Comparison of ENCODE assay signal across 11 cellular contexts in the genomic region with DNA sequence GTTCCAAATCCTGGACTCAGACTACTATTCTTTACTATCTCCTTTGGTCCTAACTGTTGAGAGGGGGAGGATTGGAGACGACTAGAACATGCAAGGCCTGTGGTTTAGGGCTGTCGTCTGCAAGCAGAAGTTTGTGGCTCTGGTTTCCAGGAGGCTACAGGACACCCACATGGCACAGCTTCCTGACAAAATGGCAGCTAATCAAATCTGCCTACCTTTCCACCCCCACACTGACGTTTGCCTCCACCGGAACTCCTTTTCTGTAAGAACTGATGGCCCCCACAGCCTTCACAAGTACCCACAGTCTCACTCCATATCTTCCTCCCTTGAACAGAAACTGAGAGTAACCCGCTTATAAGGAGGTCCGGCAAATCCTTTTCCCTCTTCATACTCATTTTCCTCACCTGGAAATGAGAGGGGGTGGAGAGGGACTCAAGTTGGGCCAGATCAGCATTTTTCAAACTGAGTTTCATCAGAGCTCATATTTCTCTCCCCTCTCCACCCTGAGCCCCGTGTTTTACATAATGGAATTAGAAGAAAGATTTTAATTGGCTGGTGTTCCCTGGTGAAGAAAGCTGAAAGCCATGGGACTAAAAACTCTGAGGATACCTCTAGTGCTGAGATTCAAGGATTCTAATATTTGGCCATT. TPM values are rescaled to one million over a fixed set of nuclear protein-coding genes. Genes with fewer than 3 reads are reported as not detected.
DNase-seq lines count a peak whose midpoint lies in the region; ATAC-seq, FAIRE-seq and TF ChIP-seq lines count a peak whose summit lies in the region.
"Had no signal": no experiment of that assay in that cellular context is flagged by ENCODE, and none has a peak within 500 bp of the region (broad histone marks: within the 10 kb centered on the region; RNA-seq: fewer than 3 reads in every experiment).

No MANE protein-coding gene starts in this region.

- peak; percentile 29 for DNase-seq in NCI-H82 treated with DMSO at 0.1 percent for 48 hours (lab: John Stamatoyannopoulos, UW; ENCODE audit: unreplicated experiment)
- peak; percentile 19 for DNase-seq in activated T-helper 2 cell treated with anti-CD3 and anti-CD28 coated beads, Interferon-gamma antibody, Interleukin-2, Interleukin-4, amounts not matched to agents 10 μg/mL and 5 μg/mL and 100 μg/mL, durations not matched to agents 14 hours and 24 hours and 36 hours (ENCODE audit: low spot score)
- DNase-seq in left cardiac atrium, result no peak
- no peak for DNase-seq in GM13977 (ENCODE audit: low spot score)
- DNase-seq in frontal cortex (ENCODE audit: low spot score in 2 of 2), result no peak
- DNase-seq: midbrain had no signal

- peak overlapping the region; percentile 33 for H3K4me2 ChIP-seq in BLaER1

- H3K27ac Mint-ChIP-seq in activated T-helper 2 cell treated with anti-CD3 and anti-CD28 coated beads, Interferon-gamma antibody, Interleukin-2, Interleukin-4, amounts not matched to agents 10 μg/mL and 5 μg/mL and 100 μg/mL, durations not matched to agents 14 hours and 24 hours and 36 hours, result peak overlapping the region; percentile 74

- H3K4me1 ChIP-seq in BLaER1 (peaks cover 41% of the 10 kb centered on the region), neutrophil (ENCODE audit: control insufficient read depth in 1 of 2, insufficient read depth in 1 of 2, low read depth in 1 of 2, low read length in 1 of 2) (peaks cover 55 to 58% of the 10 kb centered on the region in 2 experiments)

- H3K9ac ChIP-seq in BLaER1, result no peak overlapping the region

- H3K27ac ChIP-seq in BLaER1 (no peak overlapping the region), neutrophil (peak overlapping the region; percentile 94)
- H3K27ac ChIP-seq: C4-2B had no signal

- intact Hi-C loops in activated T-helper 2 cell treated with anti-CD3 and anti-CD28 coated beads, Interferon-gamma antibody, Interleukin-2, Interleukin-4, amounts not matched to agents 10 μg/mL and 5 μg/mL and 100 μg/mL, durations not matched to agents 14 hours and 24 hours and 36 hours (cut with micrococcal nuclease), result loop anchor here (5.0 kb wide), 1 partner anchor 44 kb away; no protein-coding TSS in a partner anchor
- intact Hi-C loops in left cardiac atrium (cut with DNase I), result no loop called here

- no peak for FAIRE-seq in frontal cortex (lab: Jason Lieb, UNC)

- peaks cover 40% of the 10 kb centered on the region for H3K4me1 Mint-ChIP-seq in activated T-helper 2 cell treated with anti-CD3 and anti-CD28 coated beads, Interferon-gamma antibody, Interleukin-2, Interleukin-4, amounts not matched to agents 10 μg/mL and 5 μg/mL and 100 μg/mL, durations not matched to agents 14 hours and 24 hours and 36 hours (ENCODE audit: low read depth)

- no peak for TF ChIP-seq CTCF in neutrophil (IDR thresholded peaks at IDR 0.05)
- TF ChIP-seq CTCF in GM13977 (IDR thresholded peaks at IDR 0.05; ENCODE audit: extremely low read depth, insufficient read depth, missing control alignments), result no peak

- H3K4me3 ChIP-seq in BLaER1 (no peak overlapping the region), neutrophil (ENCODE audit: low read depth in 1 of 2, low read length in 1 of 2) (peak overlapping the region; percentile 19 to 38)
- H3K4me3 ChIP-seq: esophagus muscularis mucosa had no signal

- ATAC-seq in left cardiac atrium (no peak), GM21390 (IDR thresholded peaks at IDR 0.05; ENCODE audit: unreplicated experiment) (no peak)

- H3K4me3 Mint-ChIP-seq in activated T-helper 2 cell treated with anti-CD3 and anti-CD28 coated beads, Interferon-gamma antibody, Interleukin-2, Interleukin-4, amounts not matched to agents 10 μg/mL and 5 μg/mL and 100 μg/mL, durations not matched to agents 14 hours and 24 hours and 36 hours (ENCODE audit: low read depth), result peak overlapping the region; percentile 5

- in situ Hi-C loops in GM13977 (cut with MboI; ENCODE audit: low pct_unique_long_range_greater_than_20kb, low sequenced_read_pairs, unreplicated experiment), result no loop called here

- H3K36me3 ChIP-seq in BLaER1, result peaks cover 40% of the 10 kb centered on the region
- peaks cover 53% of the 10 kb centered on the region for H3K36me3 ChIP-seq in neutrophil

- peaks cover 4% of the 10 kb centered on the region; the same call in 1 of the 2 replicates for H3K27me3 ChIP-seq in BLaER1
- no peaks in the 10 kb centered on the region for H3K27me3 ChIP-seq in neutrophil
- H3K27me3 ChIP-seq: esophagus muscularis mucosa had no signal

- no peaks in the 10 kb centered on the region for H3K9me3 ChIP-seq in BLaER1
- H3K9me3 ChIP-seq in neutrophil, result no peaks in the 10 kb centered on the region
- H3K9me3 ChIP-seq: esophagus muscularis mucosa had no signal

- peaks cover 13% of the 10 kb centered on the region for H3K36me3 Mint-ChIP-seq in activated T-helper 2 cell treated with anti-CD3 and anti-CD28 coated beads, Interferon-gamma antibody, Interleukin-2, Interleukin-4, amounts not matched to agents 10 μg/mL and 5 μg/mL and 100 μg/mL, durations not matched to agents 14 hours and 24 hours and 36 hours (ENCODE audit: low read depth)

- H3K9me3 Mint-ChIP-seq in activated T-helper 2 cell treated with anti-CD3 and anti-CD28 coated beads, Interferon-gamma antibody, Interleukin-2, Interleukin-4, amounts not matched to agents 10 μg/mL and 5 μg/mL and 100 μg/mL, durations not matched to agents 14 hours and 24 hours and 36 hours, result no peaks in the 10 kb centered on the region

- H4K20me1 ChIP-seq in BLaER1, result peaks cover 31% of the 10 kb centered on the region

- peaks cover 5% of the 10 kb centered on the region for H3K27me3 Mint-ChIP-seq in activated T-helper 2 cell treated with anti-CD3 and anti-CD28 coated beads, Interferon-gamma antibody, Interleukin-2, Interleukin-4, amounts not matched to agents 10 μg/mL and 5 μg/mL and 100 μg/mL, durations not matched to agents 14 hours and 24 hours and 36 hours (ENCODE audit: low read depth)

RNA-seq across cellular contexts. Expression of a gene that starts 5.2 kb away (rescaled TPM):
- total RNA-seq in activated T-helper 2 cell treated with anti-CD3 and anti-CD28 coated beads, Interferon-gamma antibody, Interleukin-2, Interleukin-4, amounts not matched to agents 10 μg/mL and 5 μg/mL and 100 μg/mL, durations not matched to agents 14 hours and 24 hours and 36 hours, result 4.7 and 5.0 TPM in 2 replicates
- 10 to 100 TPM in 1 of 2 donors, 1 to 10 TPM in 1; 7.1 to 12.3 TPM for total RNA-seq in left cardiac atrium
- 6.9 TPM for total RNA-seq in frontal cortex

Comparison
In these comparisons a context has a peak if more than half of its experiments do, and no peak if none do; other contexts are left out.
1. DNase-seq: peak in NCI-H82 treated with DMSO at 0.1 percent for 48 hours (single experiment) and activated T-helper 2 cell treated with anti-CD3 and anti-CD28 coated beads, Interferon-gamma antibody, Interleukin-2, Interleukin-4, amounts not matched to agents 10 μg/mL and 5 μg/mL and 100 μg/mL, durations not matched to agents 14 hours and 24 hours and 36 hours (single experiment); none in left cardiac atrium (single experiment), GM13977 (single experiment) and frontal cortex (0 of 2).